Comparison of ENCODE assay signal across 8 cellular contexts in genomic region chr1:52033190-52034049, GRCh38. TPM values are rescaled to one million over a fixed set of nuclear protein-coding genes. Genes with fewer than 3 reads are reported as not detected.
A peak's percentile ranks its signal among the peaks of the same experiment; 100 is the strongest.
DNase-seq lines count a peak whose midpoint lies in the region; ATAC-seq and TF ChIP-seq lines count a peak whose summit lies in the region.

Gene KTI12 (minus strand): TSS chr1:52033810. CDS start chr1:52033761, 49 bp downstream.

- peak; percentile 91 for TF ChIP-seq POLR2A in GM19193 (IDR thresholded peaks at IDR 0.05; ENCODE audit: extremely low read depth, insufficient read depth, insufficient read length)

- no peak for TF ChIP-seq CTCF in kidney epithelial cell (IDR thresholded peaks at IDR 0.05; ENCODE audit: insufficient read depth, low read length, poor library complexity, severe bottlenecking)

- DNase-seq in Ammon's horn (ENCODE audit: low spot score) (peak; percentile 95), NCI-H510A (lab: John Stamatoyannopoulos, UW) (peak; percentile 79), cerebellum (ENCODE audit: low spot score) (peak; percentile 93), kidney epithelial cell (ENCODE audit: low read depth) (peak; percentile 79)
- DNase-seq in activated CD4-positive, alpha-beta T cell treated with anti-CD3 and anti-CD28 coated beads for 24 hours (ENCODE audit: low read depth in 2 of 2) = peak; percentile 65 to 72
- peak; percentile 75 to 77 for DNase-seq in stimulated activated CD4-positive, alpha-beta T cell treated with anti-CD3 and anti-CD28 coated beads, Interleukin-15, amount 100 ng/mL, for 48 hours (ENCODE audit: low read depth in 2 of 2)

- H3K27me3 ChIP-seq in kidney epithelial cell (ENCODE audit: control insufficient read depth, insufficient read depth, low read length) = no peaks in the 10 kb centered on the region

- no peaks in the 10 kb centered on the region for H3K36me3 ChIP-seq in kidney epithelial cell (ENCODE audit: control insufficient read depth, insufficient read depth, low read length)

- peak within 1 kb of the TSS; percentile 100 for H3K4me3 ChIP-seq in kidney epithelial cell (ENCODE audit: low read depth, low read length)

- ATAC-seq in HG03439 (IDR thresholded peaks at IDR 0.05; ENCODE audit: unreplicated experiment) = peak; percentile 80

RNA-seq across cellular contexts. Expression of gene KTI12, which starts in this region (rescaled TPM):
- 5.6 TPM for total RNA-seq in cerebellum
- total RNA-seq in kidney epithelial cell = 13.0 and 19.9 TPM in 2 replicates

Comparison
In these comparisons a context has a peak if more than half of its experiments do, and no peak if none do; other contexts are left out.
1. Peak in every context shown above with its lines: DNase-seq, ATAC-seq and H3K4me3 ChIP-seq.